ENCODE assay signal across 1 cellular context in genomic region chr6:20931772-20932171, GRCh38.
A peak's percentile ranks its signal among the peaks of the same experiment; 100 is the strongest.
TF ChIP-seq lines count a peak whose summit lies in the region.

No MANE protein-coding gene starts in this region.

TF ChIP-seq in HEK293, 187 proteins besides CTCF, POLR2A, EP300 and RAD21 (continued from another document):
- TF ChIP-seq, protein P1, sequence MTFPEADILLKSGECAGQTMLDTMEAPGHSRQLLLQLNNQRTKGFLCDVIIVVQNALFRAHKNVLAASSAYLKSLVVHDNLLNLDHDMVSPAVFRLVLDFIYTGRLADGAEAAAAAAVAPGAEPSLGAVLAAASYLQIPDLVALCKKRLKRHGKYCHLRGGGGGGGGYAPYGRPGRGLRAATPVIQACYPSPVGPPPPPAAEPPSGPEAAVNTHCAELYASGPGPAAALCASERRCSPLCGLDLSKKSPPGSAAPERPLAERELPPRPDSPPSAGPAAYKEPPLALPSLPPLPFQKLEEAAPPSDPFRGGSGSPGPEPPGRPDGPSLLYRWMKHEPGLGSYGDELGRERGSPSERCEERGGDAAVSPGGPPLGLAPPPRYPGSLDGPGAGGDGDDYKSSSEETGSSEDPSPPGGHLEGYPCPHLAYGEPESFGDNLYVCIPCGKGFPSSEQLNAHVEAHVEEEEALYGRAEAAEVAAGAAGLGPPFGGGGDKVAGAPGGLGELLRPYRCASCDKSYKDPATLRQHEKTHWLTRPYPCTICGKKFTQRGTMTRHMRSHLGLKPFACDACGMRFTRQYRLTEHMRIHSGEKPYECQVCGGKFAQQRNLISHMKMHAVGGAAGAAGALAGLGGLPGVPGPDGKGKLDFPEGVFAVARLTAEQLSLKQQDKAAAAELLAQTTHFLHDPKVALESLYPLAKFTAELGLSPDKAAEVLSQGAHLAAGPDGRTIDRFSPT (tag by site-specific recombination; IDR thresholded peaks at IDR 0.05) = no peak
- TF ChIP-seq, protein P2, sequence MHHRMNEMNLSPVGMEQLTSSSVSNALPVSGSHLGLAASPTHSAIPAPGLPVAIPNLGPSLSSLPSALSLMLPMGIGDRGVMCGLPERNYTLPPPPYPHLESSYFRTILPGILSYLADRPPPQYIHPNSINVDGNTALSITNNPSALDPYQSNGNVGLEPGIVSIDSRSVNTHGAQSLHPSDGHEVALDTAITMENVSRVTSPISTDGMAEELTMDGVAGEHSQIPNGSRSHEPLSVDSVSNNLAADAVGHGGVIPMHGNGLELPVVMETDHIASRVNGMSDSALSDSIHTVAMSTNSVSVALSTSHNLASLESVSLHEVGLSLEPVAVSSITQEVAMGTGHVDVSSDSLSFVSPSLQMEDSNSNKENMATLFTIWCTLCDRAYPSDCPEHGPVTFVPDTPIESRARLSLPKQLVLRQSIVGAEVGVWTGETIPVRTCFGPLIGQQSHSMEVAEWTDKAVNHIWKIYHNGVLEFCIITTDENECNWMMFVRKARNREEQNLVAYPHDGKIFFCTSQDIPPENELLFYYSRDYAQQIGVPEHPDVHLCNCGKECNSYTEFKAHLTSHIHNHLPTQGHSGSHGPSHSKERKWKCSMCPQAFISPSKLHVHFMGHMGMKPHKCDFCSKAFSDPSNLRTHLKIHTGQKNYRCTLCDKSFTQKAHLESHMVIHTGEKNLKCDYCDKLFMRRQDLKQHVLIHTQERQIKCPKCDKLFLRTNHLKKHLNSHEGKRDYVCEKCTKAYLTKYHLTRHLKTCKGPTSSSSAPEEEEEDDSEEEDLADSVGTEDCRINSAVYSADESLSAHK (tag by site-specific recombination; IDR thresholded peaks at IDR 0.05) = 0 out of 2 replicates have a peak, but pooled peaks have one; percentile 15
- peak; percentile 52; the same call in 1 of the 2 replicates for TF ChIP-seq ZNF843 (tag by site-specific recombination; IDR thresholded peaks at IDR 0.05)
- no peak for TF ChIP-seq PRDM1 (tag by site-specific recombination; IDR thresholded peaks at IDR 0.05)
- 0 out of 2 replicates have a peak, but pooled peaks have one; percentile 21 for TF ChIP-seq ZXDB (tag by site-specific recombination; IDR thresholded peaks at IDR 0.05)
- TF ChIP-seq ZNF335 (tag by site-specific recombination; conservative IDR thresholded peaks at IDR 0.05) = no peak
- peak; percentile 45; the same call in 1 of the 2 replicates for TF ChIP-seq TCF7L2 (IDR thresholded peaks at IDR 0.05; ENCODE audit: borderline replicate concordance, low read depth, low read length)
- TF ChIP-seq PRDM6 (tag by site-specific recombination; IDR thresholded peaks at IDR 0.05) = peak; percentile 59
- TF ChIP-seq ZNF19 (tag by site-specific recombination; IDR thresholded peaks at IDR 0.05; ENCODE audit: low read depth) = no peak
- TF ChIP-seq ZBTB17 (tag by site-specific recombination; IDR thresholded peaks at IDR 0.05) = no peak
- peak; percentile 7; the same call in 1 of the 2 replicates for TF ChIP-seq IKZF3 (tag by site-specific recombination; IDR thresholded peaks at IDR 0.05)
- no peak for TF ChIP-seq ZNF175 (tag by site-specific recombination; IDR thresholded peaks at IDR 0.05)
